23 cellular contexts compared by ENCODE assay signal in the genomic region with DNA sequence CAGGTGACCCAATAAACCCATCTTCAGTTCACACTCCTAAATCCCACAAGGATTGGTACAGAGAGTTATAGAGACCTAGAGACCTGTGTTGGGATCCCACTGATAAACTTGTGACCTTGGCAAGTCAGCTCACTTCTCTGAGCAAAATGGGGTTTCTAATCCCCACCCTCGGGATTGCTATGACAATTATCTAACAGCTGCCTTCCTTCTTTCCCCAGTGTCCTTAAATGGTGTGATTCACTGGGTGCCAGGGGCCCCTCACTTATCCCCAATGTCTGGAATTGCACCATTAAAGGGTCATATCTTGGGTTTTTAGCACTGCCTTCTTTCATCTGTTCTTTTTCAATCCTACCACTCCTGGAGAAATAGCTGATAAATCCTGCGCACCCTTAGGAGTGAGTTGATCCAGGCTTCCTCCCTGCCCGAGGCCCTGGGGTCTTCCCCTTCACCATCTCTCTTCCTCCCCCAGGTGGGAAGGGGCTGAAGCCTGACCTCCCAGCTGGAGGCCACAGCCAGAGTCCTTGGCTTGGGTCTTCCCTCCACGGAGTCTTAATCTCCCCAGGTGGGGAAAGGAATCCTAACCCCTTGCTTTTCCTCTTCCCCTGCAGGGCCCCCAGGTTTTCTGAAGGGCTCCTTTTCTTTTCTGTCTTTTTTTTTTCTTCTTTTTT. TPM values are rescaled to one million over a fixed set of nuclear protein-coding genes. Genes with fewer than 3 reads are reported as not detected.
"Had no signal": no experiment of that assay in that cellular context is flagged by ENCODE, and none has a peak within 500 bp of the region (broad histone marks: within the 10 kb centered on the region; RNA-seq: fewer than 3 reads in every experiment).

No MANE protein-coding gene starts in this region.

- H3K9me3 ChIP-seq: lower lobe of right lung had no signal

- H3K4me1 ChIP-seq: breast epithelium, esophagus squamous epithelium, lower lobe of right lung, stomach had no signal

- DNase-seq: activated CD4-positive, alpha-beta T cell treated with anti-CD3 and anti-CD28 coated beads for 4 hours; activated CD8-positive, alpha-beta T cell treated with anti-CD3 and anti-CD28 coated beads, Interleukin-2, amount 10 ng/mL, durations not matched to agents 7 days and 5 days; activated T-cell treated with anti-CD3 and anti-CD28 coated beads, Interleukin-2, amount 50 U/mL, for 24 hours; effector CD8-positive, alpha-beta T cell; esophagus squamous epithelium; hippocampal formation; islet precursor cell; lower lobe of right lung; natural killer cell; nucleus accumbens; small intestine; stimulated activated CD4-positive, alpha-beta T cell treated with anti-CD3 and anti-CD28 coated beads, Interleukin-4, amount 100 ng/mL, for 24 hours; stomach; SW 1271 had no signal

- H3K27me3 ChIP-seq: breast epithelium had no signal

- H3K4me3 ChIP-seq: breast epithelium, esophagus squamous epithelium, lower lobe of right lung, stomach had no signal

- H3K36me3 ChIP-seq: breast epithelium, esophagus squamous epithelium, lower lobe of right lung, stomach had no signal

- ATAC-seq: activated CD8-positive, alpha-beta T cell treated with anti-CD3 and anti-CD28 coated beads, Interleukin-2, amount 10 ng/mL, durations not matched to agents 7 days and 5 days; lower lobe of right lung; natural killer cell; stimulated activated effector memory CD8-positive, alpha-beta T cell treated with anti-CD3 and anti-CD28 coated beads, Interleukin-12 subunit alpha, Interleukin-12 subunit beta, amount 100 ng/mL, for 72 hours had no signal

- H3K27ac ChIP-seq: breast epithelium, esophagus squamous epithelium, lower lobe of right lung, stomach had no signal

RNA-seq across cellular contexts. Expression of gene LACTBL1, which starts 39.7 kb away (rescaled TPM):
- total RNA-seq: activated CD8-positive, alpha-beta T cell treated with anti-CD3 and anti-CD28 coated beads, Interleukin-2, amount 10 ng/mL, durations not matched to agents 7 days and 5 days; activated T-helper 2 cell treated with anti-CD3 and anti-CD28 coated beads, Interferon-gamma antibody, Interleukin-2, Interleukin-4, amounts not matched to agents 10 μg/mL and 5 μg/mL and 100 μg/mL, durations not matched to agents 14 hours and 24 hours and 36 hours; astrocyte; breast epithelium; cerebellum; endothelial cell of umbilical vein; esophagus squamous epithelium; lower lobe of right lung; natural killer cell; stomach; T-helper 2 cell treated with Interferon-gamma antibody and Interleukin-4, amounts not matched to agents 100 ng/mL and 5 ng/mL, for 36 hours; temporal lobe had no signal
- polyA plus RNA-seq: adipose tissue, endothelial cell of umbilical vein, small intestine, stomach had no signal
